Comparison of ENCODE assay signal across 8 cellular contexts in the genomic region with DNA sequence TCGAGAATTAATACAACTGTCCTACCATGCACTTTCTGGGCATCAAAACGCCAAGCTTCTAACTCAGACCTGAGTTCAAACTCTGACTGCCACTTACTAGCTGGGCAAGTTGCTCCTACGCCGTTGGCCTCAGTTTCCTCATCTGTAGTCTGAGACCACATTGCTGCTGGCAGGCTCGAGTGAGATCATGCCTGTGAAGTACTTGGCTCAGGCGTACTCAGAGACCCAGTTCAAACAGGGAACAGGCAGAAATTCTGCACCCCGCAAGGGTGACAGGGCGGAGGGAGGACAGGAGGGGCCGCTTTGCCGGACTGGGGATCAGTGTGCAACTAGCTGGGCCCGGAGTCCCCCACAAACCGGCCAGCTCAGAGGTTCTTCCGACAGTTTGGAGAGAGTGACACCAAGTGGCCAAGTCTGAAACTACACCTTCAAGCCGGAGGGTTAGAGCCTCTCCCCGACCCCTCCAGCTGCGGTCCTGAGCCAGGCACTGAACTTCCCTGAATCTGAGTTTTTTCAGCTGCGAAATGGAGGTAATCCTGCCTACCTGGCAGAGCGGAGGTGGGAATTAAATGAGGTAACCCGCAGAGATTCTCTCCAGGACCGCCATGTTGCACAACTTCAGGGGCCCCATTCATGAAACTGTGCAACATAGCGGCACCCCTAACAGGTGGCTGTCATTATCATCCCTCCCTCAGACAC. TPM values are rescaled to one million over a fixed set of nuclear protein-coding genes. Genes with fewer than 3 reads are reported as not detected.
DNase-seq lines count a peak whose midpoint lies in the region; ATAC-seq and TF ChIP-seq lines count a peak whose summit lies in the region.

No MANE protein-coding gene starts in this region.

- H3K27ac ChIP-seq in OCI-LY1 (ENCODE audit: low read depth, low read length, poor library complexity, severe bottlenecking) (no peak overlapping the region), esophagus muscularis mucosa (replicated peaks in 1 of 4) (no peak overlapping the region), neural cell (ENCODE audit: low read length) (no peak overlapping the region), tibial artery (no peak overlapping the region)

- no peaks in the 10 kb centered on the region for H3K9me3 ChIP-seq in OCI-LY1 (ENCODE audit: low read length)
- no peaks in the 10 kb centered on the region for H3K9me3 ChIP-seq in esophagus muscularis mucosa
- H3K9me3 ChIP-seq in neural cell (ENCODE audit: low read length) = no peaks in the 10 kb centered on the region
- no peaks in the 10 kb centered on the region for H3K9me3 ChIP-seq in tibial artery

- H3K4me3 ChIP-seq in OCI-LY1 (ENCODE audit: low read depth, low read length, poor library complexity, severe bottlenecking) (no peak overlapping the region), esophagus muscularis mucosa (peak overlapping the region in 2 of 4 donors; percentile 18 to 42), neural cell (ENCODE audit: low read length) (no peak overlapping the region), tibial artery (no peak overlapping the region)

- H3K4me1 ChIP-seq in OCI-LY1 (ENCODE audit: insufficient read depth, low read length, severe bottlenecking) (no peaks in the 10 kb centered on the region), esophagus muscularis mucosa (peaks cover 13 to 42% (median 32%) of the 10 kb centered on the region in 4 donors), tibial artery (peaks cover 0 to 22% (median 12%) of the 10 kb centered on the region in 4 donors)

- H3K27me3 ChIP-seq in OCI-LY1 (ENCODE audit: insufficient read depth, low read length) (no peaks in the 10 kb centered on the region), esophagus muscularis mucosa (no peaks in the 10 kb centered on the region), neural cell (ENCODE audit: insufficient read depth, low read depth, low read length) (no peaks in the 10 kb centered on the region), tibial artery (no peaks in the 10 kb centered on the region)

- no peak for TF ChIP-seq POLR2A in esophagus muscularis mucosa (IDR thresholded peaks at IDR 0.05; ENCODE audit: low read depth)
- no peak for TF ChIP-seq POLR2A in GM18505 (IDR thresholded peaks at IDR 0.05; ENCODE audit: borderline replicate concordance, extremely low read depth, insufficient read depth, insufficient read length)

- peak; percentile 74 for TF ChIP-seq RAD21 in neural cell (conservative IDR thresholded peaks at IDR 0.05)

- H3K9me2 ChIP-seq in OCI-LY1 (ENCODE audit: low read depth, low read length) (no peaks in the 10 kb centered on the region), neural cell (ENCODE audit: insufficient read depth, low read length) (no peaks in the 10 kb centered on the region)

- no peak overlapping the region for H2AFZ ChIP-seq in OCI-LY1 (ENCODE audit: low read length)
- H2AFZ ChIP-seq in neural cell (ENCODE audit: low read depth, low read length) = no peak overlapping the region

- H3K36me3 ChIP-seq in OCI-LY1 (ENCODE audit: insufficient read depth, low read length) (no peaks in the 10 kb centered on the region), esophagus muscularis mucosa (no peaks in the 10 kb centered on the region), neural cell (ENCODE audit: insufficient read depth, low read length) (no peaks in the 10 kb centered on the region), tibial artery (no peaks in the 10 kb centered on the region)

- H3K79me2 ChIP-seq in OCI-LY1 (ENCODE audit: insufficient read depth, low read length) (no peaks in the 10 kb centered on the region), neural cell (replicated peaks; ENCODE audit: insufficient read depth, low read length) (no peaks in the 10 kb centered on the region)

- peak; percentile 74 for DNase-seq in DMS114 treated with DMSO at 0.1 percent for 48 hours (lab: John Stamatoyannopoulos, UW; ENCODE audit: unreplicated experiment)
- peak; percentile 32 for DNase-seq in activated T-cell treated with anti-CD3 and anti-CD28 coated beads for 4 hours
- DNase-seq in esophagus muscularis mucosa (ENCODE audit: extremely low spot score) = no peak
- peak in 1 of 2 donors; percentile 81 for DNase-seq in tibial artery

- H3F3A ChIP-seq in OCI-LY1 (ENCODE audit: insufficient read depth, low read length) (no peaks in the 10 kb centered on the region), neural cell (ENCODE audit: insufficient read depth, low read length, poor library complexity, severe bottlenecking) (no peaks in the 10 kb centered on the region)

- TF ChIP-seq CTCF in OCI-LY1 (IDR thresholded peaks at IDR 0.05; ENCODE audit: low read length) = peak; percentile 64
- TF ChIP-seq CTCF in esophagus muscularis mucosa (IDR thresholded peaks at IDR 0.05) = peak; percentile 78 to 88 (median 88)
- TF ChIP-seq CTCF in neural cell (IDR thresholded peaks at IDR 0.05; ENCODE audit: poor library complexity, severe bottlenecking) = peak; percentile 79
- peak; percentile 68 to 76 for TF ChIP-seq CTCF in tibial artery (IDR thresholded peaks at IDR 0.05)

- H3K4me2 ChIP-seq in OCI-LY1 (ENCODE audit: low read length) = peak overlapping the region; percentile 53; the same call in 1 of the 2 replicates
- H3K4me2 ChIP-seq in neural cell (ENCODE audit: low read length) = no peak overlapping the region

- intact Hi-C loops in esophagus muscularis mucosa (cut with DNase I) (no loop called here), tibial artery (cut with DNase I; ENCODE audit: low total_unique reads) (loop anchor here (2.0 kb wide), 1 partner anchor 277 kb away; no protein-coding TSS in a partner anchor)

- ATAC-seq in HG02798 (IDR thresholded peaks at IDR 0.05; ENCODE audit: poor library complexity, unreplicated experiment) (peak; percentile 67), GM18505 (IDR thresholded peaks at IDR 0.05; ENCODE audit: unreplicated experiment) (no peak)

- WGBS in esophagus muscularis mucosa = 16% methylated on average over 17 of the region's 21 CpGs

- H4K20me1 ChIP-seq in OCI-LY1 (ENCODE audit: insufficient read depth, low read length) (no peaks in the 10 kb centered on the region), neural cell (ENCODE audit: insufficient read depth) (no peaks in the 10 kb centered on the region)

- no peak for TF ChIP-seq EP300 in esophagus muscularis mucosa (IDR thresholded peaks at IDR 0.05)
- no peak for TF ChIP-seq EP300 in neural cell (conservative IDR thresholded peaks at IDR 0.05; ENCODE audit: poor library complexity, severe bottlenecking)

- no peak overlapping the region for H3K9ac ChIP-seq in OCI-LY1 (ENCODE audit: low read length)
- no peak overlapping the region for H3K9ac ChIP-seq in neural cell (ENCODE audit: low read length)

TF ChIP-seq in neural cell, 6 proteins besides CTCF, POLR2A, EP300 and RAD21:
- TF ChIP-seq EZH2 (IDR thresholded peaks at IDR 0.05; ENCODE audit: borderline replicate concordance, insufficient read depth, low read length, poor library complexity, severe bottlenecking) (no peak), SMC3 (conservative IDR thresholded peaks at IDR 0.05; ENCODE audit: poor library complexity) (peak; percentile 79), POLR2AphosphoS5 (IDR thresholded peaks at IDR 0.05) (no peak), MXI1 (conservative IDR thresholded peaks at IDR 0.05; ENCODE audit: poor library complexity, severe bottlenecking) (no peak)

RNA-seq across cellular contexts. Expression of gene PTPN1, which starts 46.0 kb away (rescaled TPM):
- total RNA-seq in esophagus muscularis mucosa = 10 to 100 TPM; 21.2 to 49.0 (median 41.0) TPM
- polyA plus RNA-seq in neural cell = 44.5 and 48.1 TPM in 2 replicates
- 64.3 and 65.4 TPM in 2 replicates for polyA minus RNA-seq in neural cell
